Comparison of ENCODE assay signal across 2 cellular contexts in genomic region chr1:245691897-245692296, GRCh38.
TF ChIP-seq lines count a peak whose summit lies in the region.

No MANE protein-coding gene starts in this region.

TF ChIP-seq in K562, 482 proteins besides CTCF, POLR2A, EP300 and RAD21:
- no peak for TF ChIP-seq TEAD1 (CRISPR knock-in tag; IDR thresholded peaks at IDR 0.05)
- TF ChIP-seq LEF1 (IDR thresholded peaks at IDR 0.05) = no peak
- TF ChIP-seq, protein P1, sequence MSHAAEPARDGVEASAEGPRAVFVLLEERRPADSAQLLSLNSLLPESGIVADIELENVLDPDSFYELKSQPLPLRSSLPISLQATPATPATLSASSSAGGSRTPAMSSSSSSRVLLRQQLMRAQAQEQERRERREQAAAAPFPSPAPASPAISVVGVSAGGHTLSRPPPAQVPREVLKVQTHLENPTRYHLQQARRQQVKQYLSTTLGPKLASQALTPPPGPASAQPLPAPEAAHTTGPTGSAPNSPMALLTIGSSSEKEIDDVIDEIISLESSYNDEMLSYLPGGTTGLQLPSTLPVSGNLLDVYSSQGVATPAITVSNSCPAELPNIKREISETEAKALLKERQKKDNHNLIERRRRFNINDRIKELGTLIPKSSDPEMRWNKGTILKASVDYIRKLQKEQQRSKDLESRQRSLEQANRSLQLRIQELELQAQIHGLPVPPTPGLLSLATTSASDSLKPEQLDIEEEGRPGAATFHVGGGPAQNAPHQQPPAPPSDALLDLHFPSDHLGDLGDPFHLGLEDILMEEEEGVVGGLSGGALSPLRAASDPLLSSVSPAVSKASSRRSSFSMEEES (CRISPR knock-in tag; IDR thresholded peaks at IDR 0.05) = peak; percentile 72
TF ChIP-seq in K562: peak in this region for 1.

TF ChIP-seq in H1, 55 proteins besides CTCF, POLR2A, EP300 and RAD21:
- TF ChIP-seq NRF1 (IDR thresholded peaks at IDR 0.05; ENCODE audit: low read depth, low read length) (no peak), CHD2 (IDR thresholded peaks at IDR 0.05; ENCODE audit: low read length) (no peak), RFX5 (IDR thresholded peaks at IDR 0.05; ENCODE audit: borderline replicate concordance, low read depth, low read length) (no peak)
